In the genomic region with DNA sequence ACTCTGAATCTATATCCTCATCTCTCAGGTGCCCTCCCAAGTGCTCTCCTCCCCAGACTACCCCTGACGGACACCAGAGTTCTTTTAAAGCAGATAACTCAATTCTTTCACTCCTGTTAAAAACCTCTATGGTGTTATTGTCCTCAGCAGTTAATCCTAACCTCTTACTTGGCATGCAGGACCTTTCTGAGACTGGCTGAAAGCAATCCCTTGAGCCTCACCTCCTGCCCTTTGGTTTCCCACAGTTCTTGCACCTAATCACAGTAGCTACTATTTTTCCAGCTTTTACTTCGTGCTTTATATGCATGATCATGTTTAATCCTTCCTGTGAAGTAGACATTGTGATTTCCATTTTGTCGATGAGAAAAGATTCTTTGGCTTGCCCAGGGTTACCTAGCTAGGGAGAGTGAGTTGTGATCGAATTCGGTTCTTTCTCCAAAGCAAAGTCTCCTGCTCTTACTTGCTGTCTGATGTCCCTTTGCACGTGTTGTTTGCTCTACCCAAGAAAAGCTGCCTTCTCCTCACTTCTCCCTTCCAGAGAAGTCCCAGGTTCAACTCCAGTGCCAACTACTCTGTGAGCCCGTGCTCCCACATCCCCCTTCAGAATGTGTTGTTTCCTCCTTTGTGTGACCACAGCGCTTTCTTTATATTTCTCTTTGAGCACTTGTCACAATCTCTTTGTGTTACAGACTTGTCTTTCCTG, we compare ENCODE assay signal across 1 cellular context.
TF ChIP-seq lines count a peak whose summit lies in the region.

No MANE protein-coding gene starts in this region.

TF ChIP-seq in endothelial cell of umbilical vein, 7 proteins besides CTCF, POLR2A, EP300 and RAD21:
- no peak for TF ChIP-seq MYC (IDR thresholded peaks at IDR 0.05; ENCODE audit: low read depth, low read length)
- no peak for TF ChIP-seq GATA2 (IDR thresholded peaks at IDR 0.05; ENCODE audit: insufficient read depth, insufficient read length, low read depth, low read length)
- TF ChIP-seq, protein P1, sequence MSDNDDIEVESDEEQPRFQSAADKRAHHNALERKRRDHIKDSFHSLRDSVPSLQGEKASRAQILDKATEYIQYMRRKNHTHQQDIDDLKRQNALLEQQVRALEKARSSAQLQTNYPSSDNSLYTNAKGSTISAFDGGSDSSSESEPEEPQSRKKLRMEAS (IDR thresholded peaks at IDR 0.05; ENCODE audit: insufficient read depth, insufficient read length), result no peak
- no peak for TF ChIP-seq FOS (IDR thresholded peaks at IDR 0.05; ENCODE audit: borderline replicate concordance, insufficient read depth, low read length)
- TF ChIP-seq POLR2AphosphoS5 (IDR thresholded peaks at IDR 0.05; ENCODE audit: insufficient read depth, low read depth, low read length), result no peak
- TF ChIP-seq EZH2 (IDR thresholded peaks at IDR 0.05; ENCODE audit: borderline replicate concordance, low read depth, low read length, severe bottlenecking), result no peak
- no peak for TF ChIP-seq JUN (IDR thresholded peaks at IDR 0.05; ENCODE audit: borderline replicate concordance, insufficient read depth, insufficient read length, low read depth)
